In the genomic region with DNA sequence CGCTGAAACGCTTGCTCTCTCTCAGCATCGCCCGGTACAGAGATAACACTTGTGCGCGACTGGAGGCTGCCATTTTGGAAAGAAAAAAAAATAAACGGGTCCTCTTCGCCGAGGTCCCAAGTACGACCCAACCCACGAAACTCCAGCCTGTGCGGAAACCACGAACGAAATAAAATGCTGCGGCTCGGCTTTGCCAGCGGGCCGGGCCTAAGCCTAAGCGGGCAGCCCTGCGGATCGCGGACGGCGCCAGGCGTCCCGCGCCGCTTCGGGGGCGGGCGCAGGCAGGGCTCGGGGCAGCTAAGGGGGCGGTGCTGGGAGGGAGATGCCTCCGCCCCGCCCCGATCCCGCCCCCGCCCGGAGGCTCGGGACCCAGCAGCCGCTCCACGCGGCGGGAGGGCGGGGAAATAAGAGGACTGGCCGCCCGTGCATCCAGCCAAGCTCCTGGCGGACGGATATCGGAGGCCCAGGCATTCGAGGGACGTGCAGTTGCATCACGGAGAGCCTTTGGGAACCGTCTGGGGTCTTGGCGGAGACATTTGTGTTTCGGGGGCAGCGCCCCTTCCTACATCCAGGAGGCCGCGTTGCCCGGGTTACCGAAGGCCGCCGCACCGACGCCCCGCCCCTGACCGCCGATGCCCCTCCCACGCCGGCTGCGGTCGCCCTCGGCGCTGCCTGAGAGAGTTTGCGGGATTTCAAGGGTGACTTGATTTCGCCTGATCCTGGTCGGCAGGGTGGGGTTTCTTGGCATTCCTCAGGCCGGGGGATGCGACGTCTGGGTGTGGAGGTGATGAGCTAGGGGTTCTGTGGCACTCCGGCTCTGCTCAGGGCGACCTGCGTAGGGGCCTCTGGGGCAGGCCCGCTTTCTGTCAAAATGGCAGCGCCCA, we compare ENCODE assay signal across 8 cellular contexts. TPM values are rescaled to one million over a fixed set of nuclear protein-coding genes. Genes with fewer than 3 reads are reported as not detected.
DNase-seq lines count a peak whose midpoint lies in the region; ATAC-seq and TF ChIP-seq lines count a peak whose summit lies in the region.

A gene (plus strand): TSS at position 853 of the 884 bp plus-strand sequence.
A gene (minus strand): TSS at position 290 of the 884 bp plus-strand sequence. CDS start 217 bp downstream, at position 73.

- H3K9me3 ChIP-seq in Peyer's patch, result no peaks in the 10 kb centered on the region
- H3K9me3 ChIP-seq in muscle layer of duodenum (ENCODE audit: control insufficient read depth in 1 of 2, low read length in 2 of 2), result no peaks in the 10 kb centered on the region

- DNase-seq in DMS53 (lab: John Stamatoyannopoulos, UW) (peak; percentile 95), KBM-7 (peak; percentile 95), Peyer's patch (peak; percentile 87 to 96 (median 94))
- peak; percentile 95 for DNase-seq in activated T-cell treated with anti-CD3 and anti-CD28 coated beads, Interleukin-2, amount 50 U/mL, for 48 hours
- DNase-seq in stimulated activated CD8-positive, alpha-beta memory T cell treated with anti-CD3 and anti-CD28 coated beads, Interleukin-7, amount 100 ng/mL, for 24 hours (ENCODE audit: low read depth), result peak; percentile 73

- H3K27ac ChIP-seq in Peyer's patch (peak within 1 kb of the TSS; percentile 95 to 97 (median 96)), muscle layer of duodenum (ENCODE audit: low read length) (peak within 1 kb of the TSS; percentile 92)

- H3K4me3 ChIP-seq in Peyer's patch (peak within 1 kb of the TSS; percentile 74 to 90 (median 81)), muscle layer of duodenum (ENCODE audit: low read depth in 1 of 2, low read length in 2 of 2) (peak within 1 kb of the TSS; percentile 90 to 99)

- TF ChIP-seq CTCF in Peyer's patch (IDR thresholded peaks at IDR 0.05), result peak in 4 of 6 experiments; percentile 7 to 70 (median 41)

- ATAC-seq in GM21723 (IDR thresholded peaks at IDR 0.05; ENCODE audit: unreplicated experiment), result peak; percentile 74
- ATAC-seq in esophagus mucosa, result peak; percentile 97

- in situ Hi-C loops in KBM-7 (cut with MboI; ENCODE audit: low pct_unique_long_range_greater_than_20kb, low sequenced_read_pairs), result no loop called here

- no peaks in the 10 kb centered on the region for H3K36me3 ChIP-seq in Peyer's patch
- no peaks in the 10 kb centered on the region for H3K36me3 ChIP-seq in muscle layer of duodenum (ENCODE audit: control insufficient read depth in 1 of 2, insufficient read depth in 2 of 2, low read length in 2 of 2)

- H3K27me3 ChIP-seq in Peyer's patch (no peaks in the 10 kb centered on the region), muscle layer of duodenum (ENCODE audit: low read depth, low read length) (no peaks in the 10 kb centered on the region)

- peak in 1 of 2 donors; percentile 41 for TF ChIP-seq POLR2A in Peyer's patch (IDR thresholded peaks at IDR 0.05)

- H3K4me1 ChIP-seq in Peyer's patch, result peaks cover 0 to 14% (median 6%) of the 10 kb centered on the region in 4 donors
- peaks cover 0 to 27% of the 10 kb centered on the region in 2 donors for H3K4me1 ChIP-seq in muscle layer of duodenum (ENCODE audit: control insufficient read depth in 1 of 2, insufficient read depth in 2 of 2, low read length in 2 of 2)

RNA-seq across cellular contexts. Expression of the first gene that starts in this region (rescaled TPM):
- total RNA-seq in Peyer's patch (10 to 100 TPM in 3 of 4 donors, 1 to 10 TPM in 1; 9.5 to 42.1 (median 17.1) TPM), esophagus mucosa (15.4 TPM)

RNA-seq across cellular contexts. Expression of the second gene that starts in this region (rescaled TPM):
- total RNA-seq in Peyer's patch (10 to 100 TPM in 1 of 4 donors, 1 to 10 TPM in 3; 6.3 to 13.7 (median 7.8) TPM), esophagus mucosa (20.3 TPM)

Comparison
In these comparisons a context has a peak if more than half of its experiments do, and no peak if none do; other contexts are left out.
1. Peak in every context shown above with its lines: DNase-seq, ATAC-seq, H3K4me3 ChIP-seq and H3K27ac ChIP-seq.